In the genomic region with DNA sequence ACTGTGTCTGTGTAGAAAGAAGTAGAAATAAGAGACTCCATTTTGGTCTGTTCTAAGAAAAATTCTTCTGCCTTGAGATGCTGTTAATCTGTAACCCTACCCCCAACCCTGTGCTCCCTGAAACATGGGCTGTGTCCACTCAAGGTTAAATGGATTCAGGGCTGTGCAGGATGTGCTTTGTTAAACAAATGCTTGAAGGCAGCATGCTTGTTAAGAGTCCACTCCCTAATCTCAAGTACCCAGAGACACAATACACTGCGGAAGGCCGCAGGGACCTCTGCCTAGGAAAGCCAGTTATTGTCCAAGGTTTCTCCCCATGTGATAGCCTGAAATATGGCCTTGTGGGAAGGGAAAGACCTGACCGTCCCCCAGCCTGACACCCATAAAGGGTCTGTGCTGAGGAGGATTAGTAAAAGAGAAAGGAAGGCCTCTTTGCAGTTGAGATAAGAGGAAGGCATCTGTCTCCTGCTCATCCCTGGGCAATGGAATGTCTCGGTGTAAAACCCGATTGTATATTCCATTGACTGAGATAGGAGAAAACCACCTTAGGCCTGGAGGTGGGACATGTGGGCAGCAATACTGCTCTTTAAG, we compare ENCODE assay signal across 1 cellular context.
TF ChIP-seq lines count a peak whose summit lies in the region.
"Not testable (repeated sequence)": the region's sequence is repeated elsewhere in the genome, so short reads cannot be mapped to it uniquely, and the experiment has no call there.

No MANE protein-coding gene starts in this region.

TF ChIP-seq in HepG2, 621 proteins besides CTCF, POLR2A, EP300 and RAD21 (continued from another document and continues in another):
- TF ChIP-seq ERF (CRISPR knock-in tag; IDR thresholded peaks at IDR 0.05) (0 out of 2 replicates have a peak, but pooled peaks have one; percentile 24), KLF16 (CRISPR knock-in tag; IDR thresholded peaks at IDR 0.05) (peak in 1 of 2 experiments; percentile 16; a peak in 1 of 4 replicates), STAG1 (CRISPR knock-in tag; IDR thresholded peaks at IDR 0.05) (peak; percentile 23; the same call in 1 of the 2 replicates), ELF3 (CRISPR knock-in tag; IDR thresholded peaks at IDR 0.05) (peak; percentile 28; the same call in 1 of the 2 replicates), MED1 (CRISPR knock-in tag; IDR thresholded peaks at IDR 0.05) (peak; percentile 92), FOSL2 (CRISPR knock-in tag; IDR thresholded peaks at IDR 0.05) (peak; percentile 37), MIER2 (CRISPR knock-in tag; IDR thresholded peaks at IDR 0.05) (0 out of 2 replicates have a peak, but pooled peaks have one; percentile 17), ZFY (CRISPR knock-in tag; IDR thresholded peaks at IDR 0.05) (peak; percentile 49), SP5 (CRISPR knock-in tag; IDR thresholded peaks at IDR 0.05; ENCODE audit: borderline replicate concordance, low read depth) (peak; percentile 39; the same call in 1 of the 2 replicates), CEBPG (CRISPR knock-in tag; IDR thresholded peaks at IDR 0.05) (0 out of 2 replicates have a peak, but pooled peaks have one; percentile 12), SALL1 (CRISPR knock-in tag; IDR thresholded peaks at IDR 0.05) (peak; percentile 59), SOX13 (IDR thresholded peaks at IDR 0.05) (peak; percentile 34; the same call in 1 of the 2 replicates), SOX13 (CRISPR knock-in tag; conservative IDR thresholded peaks at IDR 0.05 in 1 of 2, IDR thresholded peaks at IDR 0.05 in 1 of 2) (peak in 1 of 2 experiments; percentile 92; a peak in 2 of 4 replicates), ZNF430 (CRISPR knock-in tag; IDR thresholded peaks at IDR 0.05) (peak; percentile 35; the same call in 1 of the 2 replicates), SNAI1 (CRISPR knock-in tag; IDR thresholded peaks at IDR 0.05; ENCODE audit: borderline replicate concordance) (0 out of 2 replicates have a peak, but pooled peaks have one; percentile 40), MIXL1 (CRISPR knock-in tag; IDR thresholded peaks at IDR 0.05) (peak; percentile 71), PPARG (CRISPR knock-in tag; conservative IDR thresholded peaks at IDR 0.05) (0 out of 2 replicates have a peak, but pooled peaks have one; percentile 37), FOXA1 (CRISPR knock-in tag; IDR thresholded peaks at IDR 0.05) (peak; percentile 54), POLR2G (IDR thresholded peaks at IDR 0.05; ENCODE audit: low read depth, low read length) (peak; percentile 36; the same call in 1 of the 2 replicates), ZFX (CRISPR knock-in tag; IDR thresholded peaks at IDR 0.05; ENCODE audit: low read depth) (peak; percentile 59), MED8 (CRISPR knock-in tag; IDR thresholded peaks at IDR 0.05; ENCODE audit: insufficient replicate concordance) (peak; percentile 49), LCORL (CRISPR knock-in tag; IDR thresholded peaks at IDR 0.05) (0 out of 2 replicates have a peak, but pooled peaks have one; percentile 25), ZNF501 (CRISPR knock-in tag; IDR thresholded peaks at IDR 0.05) (peak; percentile 59; the same call in 1 of the 2 replicates), ZNF232 (CRISPR knock-in tag; IDR thresholded peaks at IDR 0.05; ENCODE audit: borderline replicate concordance) (0 out of 2 replicates have a peak, but pooled peaks have one; percentile 31), ARID5B (CRISPR knock-in tag; IDR thresholded peaks at IDR 0.05) (peak; percentile 83), IRF2 (CRISPR knock-in tag; IDR thresholded peaks at IDR 0.05) (peak; percentile 64; the same call in 1 of the 2 replicates), RARA (CRISPR knock-in tag; IDR thresholded peaks at IDR 0.05) (peak; percentile 60), ZNF652 (CRISPR knock-in tag; IDR thresholded peaks at IDR 0.05; ENCODE audit: borderline replicate concordance, low read depth) (0 out of 2 replicates have a peak, but pooled peaks have one; percentile 14), GABPA (CRISPR knock-in tag; IDR thresholded peaks at IDR 0.05; ENCODE audit: low read depth) (peak; percentile 12; the same call in 1 of the 2 replicates), FOXO1 (CRISPR knock-in tag; IDR thresholded peaks at IDR 0.05) (peak; percentile 47; the same call in 1 of the 2 replicates), POLR2AphosphoS5 (IDR thresholded peaks at IDR 0.05; ENCODE audit: low read depth, low read length) (peak; percentile 13; the same call in 1 of the 2 replicates), PITX1 (CRISPR knock-in tag; IDR thresholded peaks at IDR 0.05) (peak; percentile 87), ZNF644 (CRISPR knock-in tag; IDR thresholded peaks at IDR 0.05; ENCODE audit: low read depth) (0 out of 2 replicates have a peak, but pooled peaks have one; percentile 23), TFDP1 (CRISPR knock-in tag; IDR thresholded peaks at IDR 0.05; ENCODE audit: borderline replicate concordance) (0 out of 2 replicates have a peak, but pooled peaks have one; percentile 41), GATA4 (IDR thresholded peaks at IDR 0.05; ENCODE audit: borderline replicate concordance, low read depth) (peak; percentile 36; the same call in 1 of the 2 replicates), FOXA3 (CRISPR knock-in tag; IDR thresholded peaks at IDR 0.05) (peak; percentile 73), ETV5 (CRISPR knock-in tag; IDR thresholded peaks at IDR 0.05; ENCODE audit: borderline replicate concordance) (peak; percentile 56; the same call in 1 of the 2 replicates), IKZF5 (CRISPR knock-in tag; IDR thresholded peaks at IDR 0.05) (0 out of 2 replicates have a peak, but pooled peaks have one; percentile 54)
- TF ChIP-seq, protein P1, sequence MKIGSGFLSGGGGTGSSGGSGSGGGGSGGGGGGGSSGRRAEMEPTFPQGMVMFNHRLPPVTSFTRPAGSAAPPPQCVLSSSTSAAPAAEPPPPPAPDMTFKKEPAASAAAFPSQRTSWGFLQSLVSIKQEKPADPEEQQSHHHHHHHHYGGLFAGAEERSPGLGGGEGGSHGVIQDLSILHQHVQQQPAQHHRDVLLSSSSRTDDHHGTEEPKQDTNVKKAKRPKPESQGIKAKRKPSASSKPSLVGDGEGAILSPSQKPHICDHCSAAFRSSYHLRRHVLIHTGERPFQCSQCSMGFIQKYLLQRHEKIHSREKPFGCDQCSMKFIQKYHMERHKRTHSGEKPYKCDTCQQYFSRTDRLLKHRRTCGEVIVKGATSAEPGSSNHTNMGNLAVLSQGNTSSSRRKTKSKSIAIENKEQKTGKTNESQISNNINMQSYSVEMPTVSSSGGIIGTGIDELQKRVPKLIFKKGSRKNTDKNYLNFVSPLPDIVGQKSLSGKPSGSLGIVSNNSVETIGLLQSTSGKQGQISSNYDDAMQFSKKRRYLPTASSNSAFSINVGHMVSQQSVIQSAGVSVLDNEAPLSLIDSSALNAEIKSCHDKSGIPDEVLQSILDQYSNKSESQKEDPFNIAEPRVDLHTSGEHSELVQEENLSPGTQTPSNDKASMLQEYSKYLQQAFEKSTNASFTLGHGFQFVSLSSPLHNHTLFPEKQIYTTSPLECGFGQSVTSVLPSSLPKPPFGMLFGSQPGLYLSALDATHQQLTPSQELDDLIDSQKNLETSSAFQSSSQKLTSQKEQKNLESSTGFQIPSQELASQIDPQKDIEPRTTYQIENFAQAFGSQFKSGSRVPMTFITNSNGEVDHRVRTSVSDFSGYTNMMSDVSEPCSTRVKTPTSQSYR (CRISPR knock-in tag; IDR thresholded peaks at IDR 0.05; ENCODE audit: borderline replicate concordance) = peak; percentile 62; the same call in 1 of the 2 replicates
- TF ChIP-seq, protein P2, sequence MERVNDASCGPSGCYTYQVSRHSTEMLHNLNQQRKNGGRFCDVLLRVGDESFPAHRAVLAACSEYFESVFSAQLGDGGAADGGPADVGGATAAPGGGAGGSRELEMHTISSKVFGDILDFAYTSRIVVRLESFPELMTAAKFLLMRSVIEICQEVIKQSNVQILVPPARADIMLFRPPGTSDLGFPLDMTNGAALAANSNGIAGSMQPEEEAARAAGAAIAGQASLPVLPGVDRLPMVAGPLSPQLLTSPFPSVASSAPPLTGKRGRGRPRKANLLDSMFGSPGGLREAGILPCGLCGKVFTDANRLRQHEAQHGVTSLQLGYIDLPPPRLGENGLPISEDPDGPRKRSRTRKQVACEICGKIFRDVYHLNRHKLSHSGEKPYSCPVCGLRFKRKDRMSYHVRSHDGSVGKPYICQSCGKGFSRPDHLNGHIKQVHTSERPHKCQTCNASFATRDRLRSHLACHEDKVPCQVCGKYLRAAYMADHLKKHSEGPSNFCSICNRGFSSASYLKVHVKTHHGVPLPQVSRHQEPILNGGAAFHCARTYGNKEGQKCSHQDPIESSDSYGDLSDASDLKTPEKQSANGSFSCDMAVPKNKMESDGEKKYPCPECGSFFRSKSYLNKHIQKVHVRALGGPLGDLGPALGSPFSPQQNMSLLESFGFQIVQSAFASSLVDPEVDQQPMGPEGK (CRISPR knock-in tag; IDR thresholded peaks at IDR 0.05) = peak; percentile 34
- TF ChIP-seq, protein P3, sequence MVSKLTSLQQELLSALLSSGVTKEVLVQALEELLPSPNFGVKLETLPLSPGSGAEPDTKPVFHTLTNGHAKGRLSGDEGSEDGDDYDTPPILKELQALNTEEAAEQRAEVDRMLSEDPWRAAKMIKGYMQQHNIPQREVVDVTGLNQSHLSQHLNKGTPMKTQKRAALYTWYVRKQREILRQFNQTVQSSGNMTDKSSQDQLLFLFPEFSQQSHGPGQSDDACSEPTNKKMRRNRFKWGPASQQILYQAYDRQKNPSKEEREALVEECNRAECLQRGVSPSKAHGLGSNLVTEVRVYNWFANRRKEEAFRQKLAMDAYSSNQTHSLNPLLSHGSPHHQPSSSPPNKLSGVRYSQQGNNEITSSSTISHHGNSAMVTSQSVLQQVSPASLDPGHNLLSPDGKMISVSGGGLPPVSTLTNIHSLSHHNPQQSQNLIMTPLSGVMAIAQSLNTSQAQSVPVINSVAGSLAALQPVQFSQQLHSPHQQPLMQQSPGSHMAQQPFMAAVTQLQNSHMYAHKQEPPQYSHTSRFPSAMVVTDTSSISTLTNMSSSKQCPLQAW (CRISPR knock-in tag; IDR thresholded peaks at IDR 0.05) = peak; percentile 77
- TF ChIP-seq, protein P4, sequence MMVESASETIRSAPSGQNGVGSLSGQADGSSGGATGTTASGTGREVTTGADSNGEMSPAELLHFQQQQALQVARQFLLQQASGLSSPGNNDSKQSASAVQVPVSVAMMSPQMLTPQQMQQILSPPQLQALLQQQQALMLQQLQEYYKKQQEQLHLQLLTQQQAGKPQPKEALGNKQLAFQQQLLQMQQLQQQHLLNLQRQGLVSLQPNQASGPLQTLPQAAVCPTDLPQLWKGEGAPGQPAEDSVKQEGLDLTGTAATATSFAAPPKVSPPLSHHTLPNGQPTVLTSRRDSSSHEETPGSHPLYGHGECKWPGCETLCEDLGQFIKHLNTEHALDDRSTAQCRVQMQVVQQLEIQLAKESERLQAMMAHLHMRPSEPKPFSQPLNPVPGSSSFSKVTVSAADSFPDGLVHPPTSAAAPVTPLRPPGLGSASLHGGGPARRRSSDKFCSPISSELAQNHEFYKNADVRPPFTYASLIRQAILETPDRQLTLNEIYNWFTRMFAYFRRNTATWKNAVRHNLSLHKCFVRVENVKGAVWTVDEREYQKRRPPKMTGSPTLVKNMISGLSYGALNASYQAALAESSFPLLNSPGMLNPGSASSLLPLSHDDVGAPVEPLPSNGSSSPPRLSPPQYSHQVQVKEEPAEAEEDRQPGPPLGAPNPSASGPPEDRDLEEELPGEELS (CRISPR knock-in tag; IDR thresholded peaks at IDR 0.05) = peak; percentile 79
- TF ChIP-seq, protein P5, sequence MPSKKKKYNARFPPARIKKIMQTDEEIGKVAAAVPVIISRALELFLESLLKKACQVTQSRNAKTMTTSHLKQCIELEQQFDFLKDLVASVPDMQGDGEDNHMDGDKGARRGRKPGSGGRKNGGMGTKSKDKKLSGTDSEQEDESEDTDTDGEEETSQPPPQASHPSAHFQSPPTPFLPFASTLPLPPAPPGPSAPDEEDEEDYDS (CRISPR knock-in tag; IDR thresholded peaks at IDR 0.05) = peak; percentile 84
- TF ChIP-seq FOXA1 (IDR thresholded peaks at IDR 0.05); LCORL (IDR thresholded peaks at IDR 0.05); GABPA (IDR thresholded peaks at IDR 0.05; ENCODE audit: low read depth, low read length): not testable (repeated sequence)
- TF ChIP-seq, protein P6, sequence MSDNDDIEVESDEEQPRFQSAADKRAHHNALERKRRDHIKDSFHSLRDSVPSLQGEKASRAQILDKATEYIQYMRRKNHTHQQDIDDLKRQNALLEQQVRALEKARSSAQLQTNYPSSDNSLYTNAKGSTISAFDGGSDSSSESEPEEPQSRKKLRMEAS (IDR thresholded peaks at IDR 0.05) = peak; percentile 30; the same call in 1 of the 2 replicates
